In genomic region chr3:3984053-3984452, GRCh38 we compare ENCODE assay signal across 33 cellular contexts.
"Had no signal": no experiment of that assay in that cellular context is flagged by ENCODE, and none has a peak within 500 bp of the region (broad histone marks: within the 10 kb centered on the region; RNA-seq: fewer than 3 reads in every experiment).

No MANE protein-coding gene starts in this region.

- ATAC-seq: activated CD8-positive, alpha-beta T cell treated with anti-CD3 and anti-CD28 coated beads for 36 hours; activated naive CD4-positive, alpha-beta T cell treated with anti-CD3 and anti-CD28 coated beads, Interleukin-2, amount 50 U/mL, for 72 hours; activated T-cell treated with anti-CD3 and anti-CD28 coated beads, Interleukin-2, amount 50 U/mL, for 4 hours; activated T-cell treated with anti-CD3 and anti-CD28 coated beads, Interleukin-2, amount 50 U/mL, for 72 hours; activated T-helper 17 cell treated with anti-CD3 and anti-CD28 coated beads, Interleukin-2, amount 50 U/mL, for 72 hours; body of pancreas had no signal

- H3K27me3 ChIP-seq: adrenal gland, body of pancreas, brain microvascular endothelial cell, breast epithelium had no signal

- DNase-seq: activated B cell treated with CpG ODN at 0.5 μM for 24 hours; activated CD4-positive, alpha-beta memory T cell treated with anti-CD3 and anti-CD28 coated beads for 36 hours; activated CD4-positive, alpha-beta T cell treated with anti-CD3 and anti-CD28 coated beads for 4 hours; activated CD4-positive, alpha-beta T cell treated with anti-CD3 and anti-CD28 coated beads, Interleukin-2, amount 10 ng/mL, durations not matched to agents 24 days and 14 days; activated CD4-positive, alpha-beta T cell treated with anti-CD3 and anti-CD28 coated beads, Interleukin-2, amount 50 U/mL, for 1 hour; activated CD4-positive, alpha-beta T cell treated with anti-CD3 and anti-CD28 coated beads, Interleukin-2, amount 50 U/mL, for 4 hours; activated CD4-positive, CD25-positive, alpha-beta regulatory T cell treated with anti-CD3 and anti-CD28 coated beads, Interleukin-2, amount 50 U/mL, for 72 hours; activated CD8-positive, alpha-beta memory T cell treated with anti-CD3 and anti-CD28 coated beads, Interleukin-2, amount 50 U/mL, for 4 hours; activated CD8-positive, alpha-beta T cell treated with anti-CD3 and anti-CD28 coated beads for 36 hours; activated effector memory CD4-positive, alpha-beta T cell treated with anti-CD3 and anti-CD28 coated beads, Interleukin-2, amount 50 U/mL, for 16 hours; activated gamma-delta T cell treated with Interleukin-2 at 50 U/mL for 16 hours; activated naive CD4-positive, alpha-beta T cell; activated naive CD4-positive, alpha-beta T cell treated with anti-CD3 and anti-CD28 coated beads for 36 hours; activated naive CD4-positive, alpha-beta T cell treated with anti-CD3 and anti-CD28 coated beads, Interleukin-2, amount 50 U/mL, for 16 hours; activated naive CD8-positive, alpha-beta T cell treated with anti-CD3 and anti-CD28 coated beads for 36 hours; activated T-cell treated with anti-CD3 and anti-CD28 coated beads for 4 hours; activated T-cell treated with anti-CD3 and anti-CD28 coated beads, Interleukin-2, amount 50 U/mL, for 1 hour; activated T-cell treated with anti-CD3 and anti-CD28 coated beads, Interleukin-2, amount 50 U/mL, for 4 hours; activated T-cell treated with anti-CD3 and anti-CD28 coated beads, Interleukin-2, amount 50 U/mL, for 72 hours; adrenal gland; amniotic stem cell; aorta; body of pancreas; brain microvascular endothelial cell; central memory CD4-positive, alpha-beta T cell; T-helper 2 cell; T-helper 9 cell had no signal

- H3K36me3 ChIP-seq: adrenal gland, brain microvascular endothelial cell, breast epithelium had no signal

- H3K4me3 ChIP-seq: adrenal gland, body of pancreas, breast epithelium had no signal

- FAIRE-seq: astrocyte, TTC549 had no signal

- H3K4me1 ChIP-seq: adrenal gland, body of pancreas, breast epithelium had no signal

- H3K27ac ChIP-seq: adrenal gland, body of pancreas, brain microvascular endothelial cell, breast epithelium, VCaP had no signal

- H3K9me3 ChIP-seq: adrenal gland, body of pancreas, breast epithelium had no signal
